ENCODE assay signal across 8 cellular contexts in the genomic region with DNA sequence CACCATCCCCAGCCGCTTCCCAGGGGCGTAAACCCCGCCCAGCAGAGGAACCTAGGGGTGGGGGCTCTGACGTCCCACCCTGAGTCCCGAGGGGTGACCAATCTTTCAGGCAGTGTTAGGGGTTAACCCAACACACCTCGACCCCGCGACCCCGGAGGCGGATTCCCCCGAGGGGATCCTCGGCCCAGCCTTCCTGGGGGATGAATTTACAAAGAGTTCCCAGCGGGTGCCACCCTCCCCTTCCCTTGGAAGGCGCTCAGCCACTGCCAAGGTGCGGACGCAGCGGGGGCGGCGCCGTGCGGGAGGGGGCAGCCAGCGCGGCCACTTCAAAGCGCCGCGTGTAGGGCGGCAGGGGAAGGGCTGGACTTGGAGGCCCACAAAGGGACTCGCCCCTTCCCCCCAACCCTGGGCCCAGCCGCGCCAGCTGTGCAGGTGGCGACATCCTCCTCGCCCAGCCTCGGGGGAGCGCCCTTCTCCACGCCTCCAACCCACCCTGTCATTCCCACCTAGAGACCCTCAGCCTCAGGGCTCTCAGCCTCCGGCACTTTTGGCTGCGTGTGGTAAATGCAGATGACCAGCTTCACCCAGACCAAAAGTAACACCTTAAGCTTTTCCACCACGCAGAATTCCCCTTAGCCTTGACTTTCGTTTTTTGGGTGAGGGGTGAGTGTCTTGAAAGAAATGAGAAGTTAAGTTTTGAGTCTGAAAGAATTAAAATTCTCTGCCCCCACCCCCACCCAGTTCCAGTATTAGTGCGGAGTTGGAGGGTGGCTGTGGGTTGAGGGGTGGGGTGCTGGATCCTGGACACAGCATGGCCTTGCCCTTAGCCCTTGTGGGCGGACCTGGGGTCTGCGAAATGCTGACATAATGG. TPM values are rescaled to one million over a fixed set of nuclear protein-coding genes. Genes with fewer than 3 reads are reported as not detected.
A peak's percentile ranks its signal among the peaks of the same experiment; 100 is the strongest.
DNase-seq lines count a peak whose midpoint lies in the region; ATAC-seq lines count a peak whose summit lies in the region.

No MANE protein-coding gene starts in this region.

- H3K27me3 ChIP-seq in SJCRH30, result no peaks in the 10 kb centered on the region

- peak overlapping the region in 4 of 21 experiments; percentile 12 to 36 (median 15) for H3K27ac ChIP-seq in skin epidermis
- H3K27ac ChIP-seq in SJCRH30, result no peak overlapping the region

- peak; percentile 65 for DNase-seq in activated CD4-positive, alpha-beta T cell treated with anti-CD3 and anti-CD28 coated beads for 48 hours
- DNase-seq in activated CD4-positive, alpha-beta T cell treated with anti-CD3 and anti-CD28 coated beads, Interleukin-2, amount 50 U/mL, for 4 hours, result no peak
- peak; percentile 68 to 69 for DNase-seq in activated T-cell treated with anti-CD3 and anti-CD28 coated beads, Interleukin-2, amount 50 U/mL, for 48 hours
- DNase-seq in left ventricle myocardium superior (no peak), SJCRH30 (no peak), NCI-H774 (lab: John Stamatoyannopoulos, UW) (no peak), DMS79 (lab: John Stamatoyannopoulos, UW) (no peak)

- no peaks in the 10 kb centered on the region for H3K36me3 ChIP-seq in SJCRH30

- intact Hi-C loops in left ventricle myocardium superior (cut with micrococcal nuclease), result no loop called here

- ATAC-seq in left ventricle myocardium superior, result peak; percentile 48

- peaks cover 3% of the 10 kb centered on the region; the same call in 1 of the 2 replicates for H3K9me3 ChIP-seq in SJCRH30 (replicated peaks)

- H3K4me3 ChIP-seq in skin epidermis (peak overlapping the region; percentile 2 to 28 (median 17)), SJCRH30 (no peak overlapping the region)

- no peaks in the 10 kb centered on the region for H3K4me1 ChIP-seq in SJCRH30

RNA-seq across cellular contexts. Expression of gene TCF7, which starts 43.3 kb away (rescaled TPM):
- total RNA-seq in left ventricle myocardium superior, result 3.4 TPM
- 1.8 and 2.4 TPM in 2 replicates for total RNA-seq in SJCRH30 (2014; rRNA removed; shearing (Covaris generic))

Comparison
In these comparisons a context has a peak if more than half of its experiments do, and no peak if none do; other contexts are left out.
1. DNase-seq: peak in activated CD4-positive, alpha-beta T cell treated with anti-CD3 and anti-CD28 coated beads for 48 hours (single experiment) and activated T-cell treated with anti-CD3 and anti-CD28 coated beads, Interleukin-2, amount 50 U/mL, for 48 hours (2 of 2); none in activated CD4-positive, alpha-beta T cell treated with anti-CD3 and anti-CD28 coated beads, Interleukin-2, amount 50 U/mL, for 4 hours (0 of 2), left ventricle myocardium superior (single experiment), SJCRH30 (0 of 2), NCI-H774 (single experiment) and DMS79 (single experiment).